In the genomic region with DNA sequence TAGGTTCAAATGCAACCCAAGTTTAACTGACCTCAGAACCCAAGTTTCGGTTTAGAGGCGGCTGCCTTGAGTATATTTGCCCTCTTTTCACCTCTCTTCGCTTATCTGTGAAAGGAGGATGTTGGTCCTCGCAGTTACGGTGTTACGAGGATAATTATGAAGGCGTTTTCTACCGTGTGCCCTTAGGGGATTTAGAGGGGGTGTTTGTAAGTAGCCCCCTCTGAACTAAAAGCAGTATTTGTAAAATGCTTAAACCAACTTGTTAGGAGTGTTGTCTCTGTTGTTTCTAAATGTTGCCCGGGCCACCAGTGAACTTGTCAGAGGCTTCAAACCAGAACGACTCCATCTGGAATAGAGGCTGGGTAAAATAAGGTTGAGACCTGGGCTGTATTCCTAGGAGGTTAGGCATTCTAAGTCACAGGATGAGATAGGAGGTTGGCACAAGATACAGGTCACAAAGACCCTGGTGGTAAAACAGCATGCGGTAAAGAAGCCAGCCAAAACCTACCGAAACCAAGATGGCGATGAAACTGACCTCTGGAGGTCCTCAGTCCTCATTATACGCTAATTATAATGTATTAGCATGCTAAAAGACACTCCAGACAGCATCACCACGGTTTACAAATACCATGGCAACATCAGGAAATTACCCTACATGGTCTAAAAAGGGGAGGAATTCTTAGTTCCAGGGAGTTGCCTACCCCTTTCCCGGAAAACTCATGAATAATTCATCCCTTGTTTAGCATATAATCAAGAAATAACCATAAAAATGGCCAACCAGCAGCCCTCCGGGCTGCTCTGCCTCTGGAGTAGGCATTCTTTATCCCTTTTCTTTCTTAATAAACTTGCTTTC, we compare ENCODE assay signal across 1 cellular context.
A peak's percentile ranks its signal among the peaks of the same experiment; 100 is the strongest.
TF ChIP-seq lines count a peak whose summit lies in the region.

No MANE protein-coding gene starts in this region.

TF ChIP-seq in HepG2, 621 proteins besides CTCF, POLR2A, EP300 and RAD21:
- TF ChIP-seq ZNF253 (CRISPR knock-in tag; IDR thresholded peaks at IDR 0.05; ENCODE audit: borderline replicate concordance) = no peak
- TF ChIP-seq ZNF557 (CRISPR knock-in tag; IDR thresholded peaks at IDR 0.05) = no peak
- TF ChIP-seq FOXK1 (CRISPR knock-in tag; IDR thresholded peaks at IDR 0.05; ENCODE audit: borderline replicate concordance, low read depth) = no peak
- TF ChIP-seq SRY (CRISPR knock-in tag; IDR thresholded peaks at IDR 0.05) = no peak
- peak; percentile 56 for TF ChIP-seq RBM22 (optimal IDR thresholded peaks at IDR 0.05; ENCODE audit: low read length)
- 0 out of 2 replicates have a peak, but pooled peaks have one; percentile 8 for TF ChIP-seq PHF21A (CRISPR knock-in tag; IDR thresholded peaks at IDR 0.05)
- TF ChIP-seq MLX (CRISPR knock-in tag; IDR thresholded peaks at IDR 0.05) = no peak
- TF ChIP-seq, protein P1, sequence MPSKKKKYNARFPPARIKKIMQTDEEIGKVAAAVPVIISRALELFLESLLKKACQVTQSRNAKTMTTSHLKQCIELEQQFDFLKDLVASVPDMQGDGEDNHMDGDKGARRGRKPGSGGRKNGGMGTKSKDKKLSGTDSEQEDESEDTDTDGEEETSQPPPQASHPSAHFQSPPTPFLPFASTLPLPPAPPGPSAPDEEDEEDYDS (CRISPR knock-in tag; IDR thresholded peaks at IDR 0.05) = no peak
- TF ChIP-seq ZNF614 (CRISPR knock-in tag; IDR thresholded peaks at IDR 0.05; ENCODE audit: borderline replicate concordance) = 0 out of 2 replicates have a peak, but pooled peaks have one; percentile 10
- no peak for TF ChIP-seq SNAI1 (CRISPR knock-in tag; IDR thresholded peaks at IDR 0.05; ENCODE audit: borderline replicate concordance)
- no peak for TF ChIP-seq ZNF850 (CRISPR knock-in tag; conservative IDR thresholded peaks at IDR 0.05)
- TF ChIP-seq NFE2 (CRISPR knock-in tag; IDR thresholded peaks at IDR 0.05) = no peak
- TF ChIP-seq ZSCAN30 (CRISPR knock-in tag; IDR thresholded peaks at IDR 0.05) = 0 out of 2 replicates have a peak, but pooled peaks have one; percentile 66
- TF ChIP-seq JUNB (CRISPR knock-in tag; IDR thresholded peaks at IDR 0.05; ENCODE audit: borderline replicate concordance) = no peak
- TF ChIP-seq SOX13 (IDR thresholded peaks at IDR 0.05) = no peak
- TF ChIP-seq SOX13 (CRISPR knock-in tag; conservative IDR thresholded peaks at IDR 0.05 in 1 of 2, IDR thresholded peaks at IDR 0.05 in 1 of 2) = no peak
- TF ChIP-seq, protein P2, sequence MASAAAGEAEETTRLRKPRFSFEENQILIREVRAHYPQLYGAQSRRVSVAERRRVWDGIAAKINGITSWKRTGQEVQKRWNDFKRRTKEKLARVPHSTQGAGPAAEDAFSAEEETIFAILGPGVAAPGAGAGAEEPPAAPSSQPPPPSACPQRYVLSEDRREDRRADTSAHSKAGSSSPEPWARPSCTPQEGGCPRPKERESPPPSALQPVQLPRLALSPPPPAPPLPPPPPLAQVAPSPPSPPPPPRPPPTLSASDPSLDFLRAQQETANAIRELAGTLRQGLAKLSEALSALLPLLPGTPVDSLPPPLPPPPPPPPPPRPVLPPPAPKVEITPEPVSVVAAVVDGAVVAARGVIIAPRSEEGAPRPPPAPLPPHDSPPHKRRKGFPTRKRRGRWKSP (CRISPR knock-in tag; IDR thresholded peaks at IDR 0.05) = no peak
- TF ChIP-seq TRIM22 (IDR thresholded peaks at IDR 0.05) = no peak
- TF ChIP-seq DZIP1 (CRISPR knock-in tag; IDR thresholded peaks at IDR 0.05) = no peak
